In the genomic region with DNA sequence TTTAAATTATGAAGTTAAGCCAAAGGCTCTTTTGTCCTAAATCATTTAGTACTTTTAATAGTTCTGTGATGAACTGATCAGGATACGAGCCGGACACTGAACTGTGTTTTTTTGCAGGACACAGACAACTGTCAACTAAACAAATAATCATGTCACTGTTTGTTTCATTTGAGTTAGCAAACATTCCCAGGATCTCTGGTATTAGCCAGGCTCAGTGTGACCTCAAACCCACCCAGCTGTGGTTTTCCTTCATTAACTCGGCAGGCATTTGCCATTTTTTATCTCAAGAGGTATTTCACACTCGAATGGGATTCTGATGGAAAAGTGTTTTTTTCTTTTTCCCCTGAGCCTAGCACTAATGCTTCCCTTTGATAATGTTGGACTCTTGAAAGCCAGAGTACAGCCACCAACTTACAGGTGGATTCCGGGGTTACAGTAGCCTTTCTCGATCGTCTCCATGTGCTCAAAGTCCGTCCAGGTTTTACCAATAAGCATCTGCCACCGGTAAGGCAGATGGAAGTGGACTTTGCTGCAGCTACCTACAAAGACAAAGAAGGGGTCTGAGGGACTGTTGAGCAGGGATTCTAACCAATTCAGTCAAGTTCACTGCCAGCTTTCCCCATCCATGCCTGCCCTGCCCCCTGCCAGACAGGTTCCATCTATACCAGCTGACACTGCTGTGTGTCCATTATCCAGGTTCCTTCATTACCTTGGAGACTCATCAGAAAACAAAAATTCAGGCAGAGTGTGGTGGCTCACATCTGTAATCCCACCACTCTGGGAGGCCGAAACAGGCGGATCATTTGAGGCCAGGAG, we compare ENCODE assay signal across 13 cellular contexts. TPM values are rescaled to one million over a fixed set of nuclear protein-coding genes. Genes with fewer than 3 reads are reported as not detected.
A peak's percentile ranks its signal among the peaks of the same experiment; 100 is the strongest.
DNase-seq lines count a peak whose midpoint lies in the region; ATAC-seq and TF ChIP-seq lines count a peak whose summit lies in the region.
"Had no signal": no experiment of that assay in that cellular context is flagged by ENCODE, and none has a peak within 500 bp of the region (broad histone marks: within the 10 kb centered on the region; RNA-seq: fewer than 3 reads in every experiment).

No MANE protein-coding gene starts in this region.

- no peak overlapping the region for H3K4me3 ChIP-seq in BLaER1
- no peak overlapping the region for H3K4me3 ChIP-seq in CD8-positive, alpha-beta memory T cell (ENCODE audit: low read length)
- H3K4me3 ChIP-seq in lower lobe of right lung = no peak overlapping the region
- H3K4me3 ChIP-seq in osteoblast (ENCODE audit: insufficient read depth, low read length) = no peak overlapping the region
- no peak overlapping the region for H3K4me3 ChIP-seq in Karpas-422 (ENCODE audit: low read length)
- H3K4me3 ChIP-seq: thoracic aorta had no signal

- H3K27ac ChIP-seq in BLaER1 (0 out of 2 replicates have a peak overlapping the region, but pooled peaks have one; percentile 19), lower lobe of right lung (peak overlapping the region; percentile 42), osteoblast (ENCODE audit: low read depth, low read length) (no peak overlapping the region), Karpas-422 (ENCODE audit: low read length) (no peak overlapping the region)
- H3K27ac ChIP-seq in CD8-positive, alpha-beta memory T cell (ENCODE audit: low read depth, low read length) = no peak overlapping the region
- H3K27ac ChIP-seq: thoracic aorta had no signal

- POLR2A ChIA-PET in CD8-positive, alpha-beta memory T cell (lab: Charles Lee) = interaction anchor here (1.0 to 1.5 kb wide), 2 partner anchors 20 to 59 kb away, joined by 3 to 5 read pairs; no protein-coding TSS in a partner anchor

- H3K9me3 Mint-ChIP-seq in CD8-positive, alpha-beta memory T cell = no peaks in the 10 kb centered on the region
- no peaks in the 10 kb centered on the region for H3K9me3 Mint-ChIP-seq in activated naive CD4-positive, alpha-beta T cell treated with anti-CD3 and anti-CD28 coated beads, Interleukin-2, amount 50 U/mL, for 72 hours

- no peak overlapping the region for H3K9ac ChIP-seq in BLaER1
- H3K9ac ChIP-seq in Karpas-422 (ENCODE audit: low read length) = no peak overlapping the region

- peak overlapping the region in 1 of 7 donors; percentile 48 for H3K4me3 Mint-ChIP-seq in CD8-positive, alpha-beta memory T cell

- peaks cover 60 to 89% (median 85%) of the 10 kb centered on the region in 3 donors for H3K4me1 Mint-ChIP-seq in CD8-positive, alpha-beta memory T cell

- peaks cover 4% of the 10 kb centered on the region for H3K4me1 ChIP-seq in BLaER1
- peaks cover 67% of the 10 kb centered on the region for H3K4me1 ChIP-seq in CD8-positive, alpha-beta memory T cell (ENCODE audit: insufficient read depth, low read length)
- peaks cover 13% of the 10 kb centered on the region for H3K4me1 ChIP-seq in lower lobe of right lung
- H3K4me1 ChIP-seq in osteoblast (ENCODE audit: insufficient read depth, low read length) = peaks cover 6% of the 10 kb centered on the region
- peaks cover 3% of the 10 kb centered on the region; the same call in 1 of the 2 replicates for H3K4me1 ChIP-seq in Karpas-422 (ENCODE audit: low read length)

- no peak overlapping the region for H3K4me2 ChIP-seq in BLaER1
- H3K4me2 ChIP-seq in osteoblast (ENCODE audit: insufficient read depth, low read length) = no peak overlapping the region
- no peak overlapping the region for H3K4me2 ChIP-seq in Karpas-422 (ENCODE audit: low read depth, low read length, poor library complexity, severe bottlenecking)

- H4K20me1 ChIP-seq in BLaER1 (peaks cover 94% of the 10 kb centered on the region), osteoblast (ENCODE audit: insufficient read depth, low read length) (no peaks in the 10 kb centered on the region), Karpas-422 (ENCODE audit: insufficient read depth, low read depth, low read length) (no peaks in the 10 kb centered on the region)

- peaks cover 93% of the 10 kb centered on the region for H3K36me3 ChIP-seq in BLaER1
- H3K36me3 ChIP-seq in CD8-positive, alpha-beta memory T cell (ENCODE audit: insufficient read depth, low read length) = peaks cover 86% of the 10 kb centered on the region
- peaks cover 92% of the 10 kb centered on the region for H3K36me3 ChIP-seq in lower lobe of right lung
- H3K36me3 ChIP-seq in osteoblast (ENCODE audit: insufficient read depth, low read length) = peaks cover 71% of the 10 kb centered on the region
- peaks cover 58% of the 10 kb centered on the region for H3K36me3 ChIP-seq in Karpas-422 (ENCODE audit: insufficient read depth, low read length)

- H3K79me2 ChIP-seq in osteoblast (ENCODE audit: insufficient read depth, low read length) (peaks cover 6% of the 10 kb centered on the region), Karpas-422 (ENCODE audit: low read length) (peaks cover 28% of the 10 kb centered on the region)

- CTCF ChIA-PET in CD8-positive, alpha-beta memory T cell (lab: Charles Lee) = interaction anchor here (1.1 to 4.2 kb wide), 23 partner anchors 8 to 198 kb away, joined by 3 to 40 read pairs (median 7); no protein-coding TSS in a partner anchor

- no peaks in the 10 kb centered on the region for H3K27me3 ChIP-seq in BLaER1
- H3K27me3 ChIP-seq in CD8-positive, alpha-beta memory T cell (ENCODE audit: insufficient read depth, low read length, poor library complexity, severe bottlenecking) = no peaks in the 10 kb centered on the region
- H3K27me3 ChIP-seq in lower lobe of right lung (ENCODE audit: low read depth) = no peaks in the 10 kb centered on the region
- no peaks in the 10 kb centered on the region for H3K27me3 ChIP-seq in osteoblast (ENCODE audit: insufficient read depth, low read length)
- no peaks in the 10 kb centered on the region for H3K27me3 ChIP-seq in Karpas-422 (ENCODE audit: low read length)

- no peaks in the 10 kb centered on the region for H3K9me2 ChIP-seq in Karpas-422 (replicated peaks; ENCODE audit: insufficient read depth, low read length)

- peak overlapping the region in 7 of 8 donors; percentile 51 to 90 (median 78) for H3K27ac Mint-ChIP-seq in CD8-positive, alpha-beta memory T cell
- peak overlapping the region; percentile 73 to 85 for H3K27ac Mint-ChIP-seq in activated naive CD4-positive, alpha-beta T cell treated with anti-CD3 and anti-CD28 coated beads, Interleukin-2, amount 50 U/mL, for 72 hours

- no peak for ATAC-seq in activated naive CD4-positive, alpha-beta T cell treated with anti-CD3 and anti-CD28 coated beads, Interleukin-2, amount 50 U/mL, for 72 hours
- no peak for ATAC-seq in lower lobe of right lung
- ATAC-seq in GM18505 (IDR thresholded peaks at IDR 0.05; ENCODE audit: unreplicated experiment) = no peak

- H3K27me3 Mint-ChIP-seq in CD8-positive, alpha-beta memory T cell = peaks cover 0 to 1% of the 10 kb centered on the region in 2 donors

- no peaks in the 10 kb centered on the region for H3K9me3 ChIP-seq in BLaER1
- no peaks in the 10 kb centered on the region for H3K9me3 ChIP-seq in CD8-positive, alpha-beta memory T cell (ENCODE audit: low read length)
- no peaks in the 10 kb centered on the region for H3K9me3 ChIP-seq in lower lobe of right lung
- no peaks in the 10 kb centered on the region for H3K9me3 ChIP-seq in osteoblast (ENCODE audit: low read depth, low read length)
- no peaks in the 10 kb centered on the region for H3K9me3 ChIP-seq in Karpas-422 (ENCODE audit: low read length)
- H3K9me3 ChIP-seq: thoracic aorta had no signal

- TF ChIP-seq CTCF in lower lobe of right lung (IDR thresholded peaks at IDR 0.05) (no peak), osteoblast (IDR thresholded peaks at IDR 0.05; ENCODE audit: extremely low read depth, low read depth, low read length) (no peak)

- intact Hi-C loops in lower lobe of right lung (cut with DNase I) = no loop called here

- no peak for TF ChIP-seq POLR2A in GM18505 (IDR thresholded peaks at IDR 0.05; ENCODE audit: borderline replicate concordance, extremely low read depth, insufficient read depth, insufficient read length)

- H2AFZ ChIP-seq in osteoblast (ENCODE audit: low read length) (no peak overlapping the region), Karpas-422 (ENCODE audit: low read length) (no peak overlapping the region)

- peaks cover 19 to 90% (median 44%) of the 10 kb centered on the region in 3 donors for H3K36me3 Mint-ChIP-seq in CD8-positive, alpha-beta memory T cell
- peaks cover 38 to 49% of the 10 kb centered on the region in 2 donors for H3K36me3 Mint-ChIP-seq in activated naive CD4-positive, alpha-beta T cell treated with anti-CD3 and anti-CD28 coated beads, Interleukin-2, amount 50 U/mL, for 72 hours

- DNase-seq in CD8-positive, alpha-beta memory T cell = no peak
- DNase-seq in activated naive CD4-positive, alpha-beta T cell treated with anti-CD3 and anti-CD28 coated beads, Interleukin-2, amount 50 U/mL, for 72 hours (ENCODE audit: low spot score in 2 of 2) = no peak
- DNase-seq in lower lobe of right lung = no peak
- no peak for DNase-seq in osteoblast (ENCODE audit: insufficient read length, low spot score, missing footprints)
- DNase-seq in Karpas-422 = no peak
- no peak for DNase-seq in SKM-1 treated with dmso at 0.1 percent for 144 hours (lab: John Stamatoyannopoulos, UW; ENCODE audit: unreplicated experiment)
- DNase-seq: activated effector memory CD4-positive, alpha-beta T cell treated with anti-CD3 and anti-CD28 coated beads, Interleukin-2, amount 50 U/mL, for 16 hours; foreskin fibroblast; NCI-H1417; stimulated activated CD4-positive, alpha-beta T cell treated with anti-CD3 and anti-CD28 coated beads, Interleukin-12 subunit alpha, Interleukin-12 subunit beta, amount 100 ng/mL, for 4 hours had no signal

RNA-seq across cellular contexts. Expression of gene ZC3HAV1, which starts 33.4 kb away (rescaled TPM):
- 10 to 100 TPM; 89.9 to 92.8 TPM for total RNA-seq in CD8-positive, alpha-beta memory T cell
- 153 TPM for polyA plus RNA-seq in CD8-positive, alpha-beta memory T cell
- 100 to 1,000 TPM in 1 of 2 donors, 10 to 100 TPM in 1; 97.8 to 167 TPM for total RNA-seq in activated naive CD4-positive, alpha-beta T cell treated with anti-CD3 and anti-CD28 coated beads, Interleukin-2, amount 50 U/mL, for 72 hours
- total RNA-seq in lower lobe of right lung (43.6 TPM), osteoblast (42.4 and 44.5 TPM in 2 replicates)
- total RNA-seq in Karpas-422 (2014; rRNA removed; shearing (Covaris generic); ENCODE audit: low replicate concordance) = 44.2 and 49.2 TPM in 2 replicates

RNA-seq across cellular contexts. Expression of gene ZC3HAV1L, which starts 40.2 kb away (rescaled TPM):
- total RNA-seq in CD8-positive, alpha-beta memory T cell = 10 to 100 TPM; 12.6 to 13.6 TPM
- polyA plus RNA-seq in CD8-positive, alpha-beta memory T cell = 1.1 TPM
- total RNA-seq in activated naive CD4-positive, alpha-beta T cell treated with anti-CD3 and anti-CD28 coated beads, Interleukin-2, amount 50 U/mL, for 72 hours = 10 to 100 TPM in 1 of 2 donors, 1 to 10 TPM in 1; 2.0 to 22.6 TPM
- total RNA-seq in lower lobe of right lung = 7.1 TPM
- 17.1 and 17.4 TPM in 2 replicates for total RNA-seq in osteoblast
- total RNA-seq in Karpas-422 (2014; rRNA removed; shearing (Covaris generic); ENCODE audit: low replicate concordance) = 0.25 TPM in 1 of 2 replicates, not detected in the other

Comparison
In these comparisons a context has a peak if more than half of its experiments do, and no peak if none do; other contexts are left out.
1. H3K27ac ChIP-seq: peak in BLaER1 (single experiment) and lower lobe of right lung (single experiment); none in CD8-positive, alpha-beta memory T cell (single experiment), osteoblast (single experiment) and Karpas-422 (single experiment).